Comparison of ENCODE assay signal across 20 cellular contexts in the genomic region with DNA sequence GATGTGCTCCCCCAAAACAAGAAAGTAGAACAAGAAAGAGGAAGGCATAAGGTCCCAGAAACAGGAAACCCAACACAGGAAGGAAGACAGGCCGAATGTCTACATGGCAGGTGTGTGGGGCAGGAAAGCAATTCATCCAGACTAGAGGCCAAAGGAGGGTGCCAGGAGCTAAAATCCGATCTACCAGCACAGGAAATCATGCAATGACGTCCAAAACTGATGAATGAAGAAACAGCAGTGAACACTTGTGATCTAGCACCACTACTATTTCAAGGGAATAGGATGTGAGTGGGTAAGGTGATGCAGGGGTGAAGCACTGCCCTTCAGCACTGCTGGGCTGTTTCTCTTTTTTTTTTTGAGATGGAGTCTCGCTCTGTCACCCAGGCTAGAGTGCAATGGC. TPM values are rescaled to one million over a fixed set of nuclear protein-coding genes. Genes with fewer than 3 reads are reported as not detected.
DNase-seq lines count a peak whose midpoint lies in the region; TF ChIP-seq lines count a peak whose summit lies in the region.
"Had no signal": no experiment of that assay in that cellular context is flagged by ENCODE, and none has a peak within 500 bp of the region (broad histone marks: within the 10 kb centered on the region; RNA-seq: fewer than 3 reads in every experiment).

No MANE protein-coding gene starts in this region.

- H3K4me3 Mint-ChIP-seq in CD4-positive, alpha-beta memory T cell: peak overlapping the region in 4 of 8 donors; percentile 12 to 71 (median 46)
- no peak overlapping the region for H3K4me3 Mint-ChIP-seq in activated CD4-positive, alpha-beta memory T cell treated with anti-CD3 and anti-CD28 coated beads for 36 hours
- H3K4me3 Mint-ChIP-seq: CD14-positive monocyte had no signal

- no peak overlapping the region for H3K27ac ChIP-seq in CD4-positive, alpha-beta memory T cell (ENCODE audit: low read depth, low read length)
- H3K27ac ChIP-seq in smooth muscle cell (ENCODE audit: low read depth) (no peak overlapping the region), hepatocyte (no peak overlapping the region)
- H3K27ac ChIP-seq: esophagus muscularis mucosa, sigmoid colon, transverse colon had no signal

- H2AFZ ChIP-seq in smooth muscle cell (ENCODE audit: low read depth): no peak overlapping the region
- H2AFZ ChIP-seq in hepatocyte: no peak overlapping the region

- peaks cover 16% of the 10 kb centered on the region for H3K36me3 ChIP-seq in CD4-positive, alpha-beta memory T cell (ENCODE audit: insufficient read depth, low read length)
- H3K36me3 ChIP-seq in smooth muscle cell (ENCODE audit: low read depth) (no peaks in the 10 kb centered on the region), hepatocyte (replicated peaks; ENCODE audit: insufficient read depth, low read depth) (no peaks in the 10 kb centered on the region)

- DNase-seq in CD4-positive, alpha-beta memory T cell: peak in 4 of 5 donors; percentile 17 to 39 (median 23)
- DNase-seq in KBM-7 (peak; percentile 27), left kidney (ENCODE audit: low read depth, low spot score) (peak; percentile 12), smooth muscle cell (lab: John Stamatoyannopoulos, UW; ENCODE audit: unreplicated experiment) (no peak), hepatocyte (ENCODE audit: low spot score) (no peak), epidermal melanocyte (ENCODE audit: insufficient read length, low spot score) (no peak)
- peak; percentile 32 for DNase-seq in activated CD4-positive, alpha-beta memory T cell treated with anti-CD3 and anti-CD28 coated beads for 36 hours
- DNase-seq: activated T-cell treated with anti-CD3 and anti-CD28 coated beads, Interleukin-2, amount 50 U/mL, for 1 hour; cortex of kidney; head of caudate nucleus; kidney; midbrain; NCI-H2029; NCI-H526; RPMI8226; sigmoid colon; stimulated activated CD4-positive, alpha-beta T cell treated with anti-CD3 and anti-CD28 coated beads, Interleukin-2, amount 100 ng/mL, for 48 hours; transverse colon had no signal

- H3K4me1 Mint-ChIP-seq in CD4-positive, alpha-beta memory T cell: peaks cover 31 to 62% (median 47%) of the 10 kb centered on the region in 4 donors
- peaks cover 36% of the 10 kb centered on the region for H3K4me1 Mint-ChIP-seq in activated CD4-positive, alpha-beta memory T cell treated with anti-CD3 and anti-CD28 coated beads for 36 hours (ENCODE audit: low read depth)

- H3F3A ChIP-seq in smooth muscle cell (ENCODE audit: low read depth): no peaks in the 10 kb centered on the region

- TF ChIP-seq CTCF in smooth muscle cell (IDR thresholded peaks at IDR 0.05; ENCODE audit: borderline replicate concordance, insufficient read depth, poor library complexity, severe bottlenecking) (no peak), hepatocyte (IDR thresholded peaks at IDR 0.05; ENCODE audit: poor library complexity) (no peak)

- H3K4me1 ChIP-seq in CD4-positive, alpha-beta memory T cell (ENCODE audit: insufficient read depth, low read length): peaks cover 18% of the 10 kb centered on the region
- H3K4me1 ChIP-seq in smooth muscle cell (ENCODE audit: low read depth) (peaks cover 8% of the 10 kb centered on the region), hepatocyte (ENCODE audit: insufficient read depth) (peaks cover 6% of the 10 kb centered on the region)
- H3K4me1 ChIP-seq: transverse colon had no signal

- no peaks in the 10 kb centered on the region for H3K9me2 ChIP-seq in hepatocyte (replicated peaks; ENCODE audit: insufficient read depth)

- in situ Hi-C loops in KBM-7 (cut with MboI; ENCODE audit: low pct_unique_long_range_greater_than_20kb, low sequenced_read_pairs): no loop called here

- 96% methylated on average over 4 of the region's 4 CpGs for WGBS in smooth muscle cell (ENCODE audit: low lambda C conversion rate)
- WGBS in hepatocyte (ENCODE audit: low lambda C conversion rate, missing lambda C conversion rate): 92% methylated on average over 4 of the region's 4 CpGs

- no peak overlapping the region for H3K9ac ChIP-seq in smooth muscle cell (ENCODE audit: low read depth)

- H3K36me3 Mint-ChIP-seq in CD4-positive, alpha-beta memory T cell: peaks cover 73 to 77% of the 10 kb centered on the region in 2 donors
- H3K36me3 Mint-ChIP-seq in activated CD4-positive, alpha-beta memory T cell treated with anti-CD3 and anti-CD28 coated beads for 36 hours: peaks cover 40% of the 10 kb centered on the region
- H3K36me3 Mint-ChIP-seq: CD14-positive monocyte had no signal

- no peaks in the 10 kb centered on the region for H3K79me2 ChIP-seq in smooth muscle cell (ENCODE audit: low read depth)
- H3K79me2 ChIP-seq in hepatocyte: no peaks in the 10 kb centered on the region

- CTCF ChIA-PET in CD4-positive, alpha-beta memory T cell (lab: Charles Lee; ENCODE audit: partially characterized antibody): interaction anchor here (1.1 kb wide), 1 partner anchor 79 kb away, joined by 3 read pairs; no protein-coding TSS in a partner anchor
- CTCF ChIA-PET in activated CD4-positive, alpha-beta memory T cell treated with anti-CD3 and anti-CD28 coated beads for 36 hours (lab: Charles Lee): interaction anchor here (0.9 kb wide), 1 partner anchor 48 kb away, joined by 3 read pairs; no protein-coding TSS in a partner anchor

- H3K9me3 ChIP-seq in CD4-positive, alpha-beta memory T cell (ENCODE audit: control insufficient read depth in 1 of 2, low read length in 2 of 2): no peaks in the 10 kb centered on the region
- H3K9me3 ChIP-seq in smooth muscle cell (replicated peaks; ENCODE audit: low read depth): no peaks in the 10 kb centered on the region
- no peaks in the 10 kb centered on the region for H3K9me3 ChIP-seq in hepatocyte (ENCODE audit: low read depth)
- H3K9me3 ChIP-seq: esophagus muscularis mucosa, sigmoid colon, transverse colon had no signal

- H4K20me1 ChIP-seq in smooth muscle cell (ENCODE audit: low read depth) (no peaks in the 10 kb centered on the region), hepatocyte (ENCODE audit: insufficient read depth, poor library complexity, severe bottlenecking) (no peaks in the 10 kb centered on the region)

- no peaks in the 10 kb centered on the region for H3K27me3 ChIP-seq in CD4-positive, alpha-beta memory T cell (ENCODE audit: insufficient read depth, low read length)
- H3K27me3 ChIP-seq in smooth muscle cell (ENCODE audit: low read depth) (no peaks in the 10 kb centered on the region), hepatocyte (no peaks in the 10 kb centered on the region)
- H3K27me3 ChIP-seq: esophagus muscularis mucosa, sigmoid colon, transverse colon had no signal

- no peak overlapping the region for H3K4me3 ChIP-seq in CD4-positive, alpha-beta memory T cell (ENCODE audit: low read length in 2 of 2)
- H3K4me3 ChIP-seq in smooth muscle cell (no peak overlapping the region), hepatocyte (no peak overlapping the region)
- H3K4me3 ChIP-seq: esophagus muscularis mucosa, sigmoid colon, transverse colon had no signal

- POLR2A ChIA-PET in CD4-positive, alpha-beta memory T cell (lab: Charles Lee; ENCODE audit: partially characterized antibody): interaction anchor here (0.6 to 1.0 kb wide), 2 partner anchors 109 to 624 kb away, joined by 4 read pairs; no protein-coding TSS in a partner anchor
- POLR2A ChIA-PET in activated CD4-positive, alpha-beta memory T cell treated with anti-CD3 and anti-CD28 coated beads for 36 hours (lab: Charles Lee): interaction anchor here (0.7 kb wide), 1 partner anchor 29 kb away, joined by 3 read pairs; no protein-coding TSS in a partner anchor

- peaks cover 0 to 3% (median 0%) of the 10 kb centered on the region in 8 donors for H3K9me3 Mint-ChIP-seq in CD4-positive, alpha-beta memory T cell
- H3K9me3 Mint-ChIP-seq in activated CD4-positive, alpha-beta memory T cell treated with anti-CD3 and anti-CD28 coated beads for 36 hours: no peaks in the 10 kb centered on the region
- H3K9me3 Mint-ChIP-seq: CD14-positive monocyte had no signal

- intact Hi-C loops in CD4-positive, alpha-beta memory T cell (cut with micrococcal nuclease): no loop called here
- intact Hi-C loops in activated CD4-positive, alpha-beta memory T cell treated with anti-CD3 and anti-CD28 coated beads for 36 hours (cut with micrococcal nuclease): loop anchor here (1.0 to 2.0 kb wide), 4 partner anchors 8 to 108 kb away; no protein-coding TSS in a partner anchor

- H3K27me3 Mint-ChIP-seq in CD4-positive, alpha-beta memory T cell: no peaks in the 10 kb centered on the region
- no peaks in the 10 kb centered on the region for H3K27me3 Mint-ChIP-seq in activated CD4-positive, alpha-beta memory T cell treated with anti-CD3 and anti-CD28 coated beads for 36 hours

- no peak overlapping the region for H3K4me2 ChIP-seq in smooth muscle cell
- no peak overlapping the region for H3K4me2 ChIP-seq in hepatocyte

- peak overlapping the region in 5 of 7 donors; percentile 24 to 89 (median 80) for H3K27ac Mint-ChIP-seq in CD4-positive, alpha-beta memory T cell
- H3K27ac Mint-ChIP-seq in activated CD4-positive, alpha-beta memory T cell treated with anti-CD3 and anti-CD28 coated beads for 36 hours: peak overlapping the region; percentile 71
- H3K27ac Mint-ChIP-seq: CD14-positive monocyte had no signal

RNA-seq across cellular contexts. Expression of gene DOCK9, which starts 59.1 kb away (rescaled TPM):
- total RNA-seq in CD4-positive, alpha-beta memory T cell: 100 to 1,000 TPM; 194 to 197 TPM
- 10 to 100 TPM in 1 of 2 donors, 1 to 10 TPM in 1; 6.3 to 44.0 TPM for polyA plus RNA-seq in CD4-positive, alpha-beta memory T cell
- total RNA-seq in activated CD4-positive, alpha-beta memory T cell treated with anti-CD3 and anti-CD28 coated beads for 36 hours: 10 to 100 TPM; 57.2 to 59.0 TPM
- 25.1 and 42.0 TPM in 2 replicates for total RNA-seq in smooth muscle cell
- polyA plus RNA-seq in smooth muscle cell: 5.7 and 19.5 TPM in 2 replicates
- 25.1 and 38.9 TPM in 2 replicates for total RNA-seq in hepatocyte
- 16.4 and 23.6 TPM in 2 replicates for polyA plus RNA-seq in hepatocyte
- polyA plus RNA-seq: CD14-positive monocyte had no signal

Comparison
In these comparisons a context has a peak if more than half of its experiments do, and no peak if none do; other contexts are left out.
1. DNase-seq: peak in CD4-positive, alpha-beta memory T cell (4 of 5), KBM-7 (single experiment), activated CD4-positive, alpha-beta memory T cell treated with anti-CD3 and anti-CD28 coated beads for 36 hours (single experiment) and left kidney (single experiment); none in smooth muscle cell (single experiment), hepatocyte (single experiment) and epidermal melanocyte (single experiment).